In genomic region chr16:75243667-75244224, GRCh38 we compare ENCODE assay signal across 11 cellular contexts. TPM values are rescaled to one million over a fixed set of nuclear protein-coding genes. Genes with fewer than 3 reads are reported as not detected.
A peak's percentile ranks its signal among the peaks of the same experiment; 100 is the strongest.
DNase-seq lines count a peak whose midpoint lies in the region; ATAC-seq, FAIRE-seq and TF ChIP-seq lines count a peak whose summit lies in the region.
"Had no signal": no experiment of that assay in that cellular context is flagged by ENCODE, and none has a peak within 500 bp of the region (broad histone marks: within the 10 kb centered on the region; RNA-seq: fewer than 3 reads in every experiment).

No MANE protein-coding gene starts in this region.

- H2AK5ac ChIP-seq in H9 (ENCODE audit: insufficient read length, low read length) = no peak overlapping the region

- H3K4me3 ChIP-seq in astrocyte (ENCODE audit: insufficient read depth, low read depth, low read length) (no peak overlapping the region), left lung (no peak overlapping the region), spleen (no peak overlapping the region), foreskin fibroblast (ENCODE audit: low read depth in 1 of 2, low read length in 2 of 2) (no peak overlapping the region)

- H3K23me2 ChIP-seq in H9 (ENCODE audit: insufficient read length, low read depth, low read length, poor library complexity, severe bottlenecking) = no peaks in the 10 kb centered on the region

- TF ChIP-seq CTCF in H9 (conservative IDR thresholded peaks at IDR 0.05) = no peak
- TF ChIP-seq CTCF in astrocyte (IDR thresholded peaks at IDR 0.05; ENCODE audit: insufficient read depth, low read depth, low read length) = no peak
- no peak for TF ChIP-seq CTCF in left lung (IDR thresholded peaks at IDR 0.05)
- TF ChIP-seq CTCF in spleen (IDR thresholded peaks at IDR 0.05 in 8 of 11, conservative IDR thresholded peaks at IDR 0.05 in 3 of 11) = no peak
- TF ChIP-seq CTCF in foreskin fibroblast (IDR thresholded peaks at IDR 0.05; ENCODE audit: low read depth, low read length) = no peak

- no peak overlapping the region for H2BK120ac ChIP-seq in H9 (ENCODE audit: low read depth, low read length, poor library complexity, severe bottlenecking)

- H3K4me3 Mint-ChIP-seq in H9 (peak overlapping the region in 1 of 2 experiments; percentile 21; a peak in 1 of 5 replicates), astrocyte (ENCODE audit: unreplicated experiment) (peak overlapping the region; percentile 66)
- H3K4me3 Mint-ChIP-seq in activated naive CD4-positive, alpha-beta T cell treated with anti-CD3 and anti-CD28 coated beads, Interleukin-2, amount 10 ng/mL, durations not matched to agents 7 days and 5 days = no peak overlapping the region

- H3K9me3 ChIP-seq in H9 (ENCODE audit: control insufficient read depth, low read depth, low read length) = no peaks in the 10 kb centered on the region
- no peaks in the 10 kb centered on the region for H3K9me3 ChIP-seq in astrocyte (ENCODE audit: insufficient read depth, low read depth, low read length)
- no peaks in the 10 kb centered on the region for H3K9me3 ChIP-seq in left lung
- no peaks in the 10 kb centered on the region for H3K9me3 ChIP-seq in spleen

- CTCF ChIA-PET in activated naive CD4-positive, alpha-beta T cell treated with anti-CD3 and anti-CD28 coated beads, Interleukin-2, amount 10 ng/mL, durations not matched to agents 7 days and 5 days (lab: Charles Lee) = no interaction called here

- no peak overlapping the region for H4K8ac ChIP-seq in H9 (replicated peaks; ENCODE audit: insufficient read length, low read depth, low read length)

- H4K20me1 ChIP-seq in H9 (ENCODE audit: control insufficient read depth, insufficient read depth, insufficient read length) = no peaks in the 10 kb centered on the region
- peaks cover 46% of the 10 kb centered on the region for H4K20me1 ChIP-seq in astrocyte (ENCODE audit: insufficient read depth, low read length)

- H4K5ac ChIP-seq in H9 (ENCODE audit: insufficient read length, low read depth, low read length) = no peak overlapping the region

- no peak for TF ChIP-seq POLR2A in spleen (IDR thresholded peaks at IDR 0.05)

- H2BK12ac ChIP-seq in H9 (ENCODE audit: insufficient read length, low read depth, low read length) = no peak overlapping the region

- WGBS in H9 (ENCODE audit: extremely low coverage, insufficient read length, low lambda C conversion rate) = no CpG with 5 or more reads among the region's 20 CpGs
- 58 to 78% (median 70%) methylated on average over 14 to 20 of the region's 20 CpGs for WGBS in spleen, 5 donors

- H3K9me3 Mint-ChIP-seq in H9 = no peaks in the 10 kb centered on the region
- H3K9me3 Mint-ChIP-seq in astrocyte (ENCODE audit: unreplicated experiment) = no peaks in the 10 kb centered on the region
- H3K9me3 Mint-ChIP-seq in activated naive CD4-positive, alpha-beta T cell treated with anti-CD3 and anti-CD28 coated beads, Interleukin-2, amount 10 ng/mL, durations not matched to agents 7 days and 5 days = no peaks in the 10 kb centered on the region

- no peak overlapping the region for H3K4ac ChIP-seq in H9 (ENCODE audit: low read depth, low read length)

- H3K27ac Mint-ChIP-seq in H9 (peak overlapping the region; percentile 82 to 99 (median 90); a peak in 5 of 7 replicates), astrocyte (ENCODE audit: unreplicated experiment) (peak overlapping the region; percentile 100)
- no peak overlapping the region for H3K27ac Mint-ChIP-seq in activated naive CD4-positive, alpha-beta T cell treated with anti-CD3 and anti-CD28 coated beads, Interleukin-2, amount 10 ng/mL, durations not matched to agents 7 days and 5 days

- no peak overlapping the region for H2BK5ac ChIP-seq in H9 (ENCODE audit: insufficient read length, low read length)

- H3K79me1 ChIP-seq in H9 (ENCODE audit: insufficient read depth, low read depth, low read length, poor library complexity, severe bottlenecking) = peaks cover 9% of the 10 kb centered on the region

- H3K56ac ChIP-seq in H9 (ENCODE audit: insufficient read length, low read depth, low read length) = no peak overlapping the region

- no peak overlapping the region for H2AFZ ChIP-seq in H9 (ENCODE audit: low read length)
- H2AFZ ChIP-seq in astrocyte (ENCODE audit: low read depth, low read length) = no peak overlapping the region

- H3K27me3 Mint-ChIP-seq in H9 (ENCODE audit: low read depth) (no peaks in the 10 kb centered on the region; the same call in 1 of the 2 replicates), astrocyte (ENCODE audit: low read depth, unreplicated experiment) (no peaks in the 10 kb centered on the region)
- H3K27me3 Mint-ChIP-seq in activated naive CD4-positive, alpha-beta T cell treated with anti-CD3 and anti-CD28 coated beads, Interleukin-2, amount 10 ng/mL, durations not matched to agents 7 days and 5 days = peaks cover 66% of the 10 kb centered on the region

- H3K23ac ChIP-seq in H9 (ENCODE audit: insufficient read length, low read depth, low read length) = no peak overlapping the region

- H3K27ac ChIP-seq in H9 (ENCODE audit: insufficient read length, low read depth, low read length) = no peak overlapping the region
- peak overlapping the region; percentile 99 for H3K27ac ChIP-seq in astrocyte (ENCODE audit: low read depth, low read length)
- H3K27ac ChIP-seq in left lung = peak overlapping the region; percentile 83 to 91
- peak overlapping the region; percentile 67 to 91 (median 84) for H3K27ac ChIP-seq in spleen

- H3K27me3 ChIP-seq in H9 (ENCODE audit: insufficient read depth, low read length) = no peaks in the 10 kb centered on the region
- H3K27me3 ChIP-seq in astrocyte (ENCODE audit: insufficient read depth, low read length) = no peaks in the 10 kb centered on the region
- peaks cover 0 to 16% of the 10 kb centered on the region in 2 donors for H3K27me3 ChIP-seq in left lung
- peaks cover 0 to 80% (median 0%) of the 10 kb centered on the region in 7 donors for H3K27me3 ChIP-seq in spleen (replicated peaks in 1 of 7)

- no peak overlapping the region for H3K18ac ChIP-seq in H9 (ENCODE audit: insufficient read length, low read depth, low read length)

- no peak for ATAC-seq in left lung

- H2BK15ac ChIP-seq in H9 (ENCODE audit: low read depth, low read length) = no peak overlapping the region

- intact Hi-C loops in left lung (cut with DNase I) = no loop called here
- intact Hi-C loops in spleen (cut with DNase I; ENCODE audit: low total_unique reads) = no loop called here

- no peak overlapping the region for H3T11ph ChIP-seq in H9 (ENCODE audit: low read length)

- H3K79me2 ChIP-seq in H9 (ENCODE audit: insufficient read depth, low read length) (peaks cover 39% of the 10 kb centered on the region; the same call in 1 of the 2 replicates), astrocyte (ENCODE audit: insufficient read depth, low read length) (peaks cover 96% of the 10 kb centered on the region)

- DNase-seq in H9 (no peak), astrocyte (ENCODE audit: low read depth) (no peak), left lung (peak in 1 of 2 donors; percentile 73), spleen (no peak), EL (no peak), D341Med (ENCODE audit: low spot score) (no peak), foreskin fibroblast (no peak)
- no peak for DNase-seq in activated naive CD4-positive, alpha-beta T cell treated with anti-CD3 and anti-CD28 coated beads, Interleukin-2, amount 10 ng/mL, durations not matched to agents 7 days and 5 days
- DNase-seq: activated effector memory CD4-positive, alpha-beta T cell treated with anti-CD3 and anti-CD28 coated beads, Interleukin-2, amount 50 U/mL, for 16 hours; NCI-H2029 treated with DMSO at 0.1 percent for 48 hours had no signal

- FAIRE-seq in astrocyte (lab: Jason Lieb, UNC) = no peak
- FAIRE-seq: RCC 7860 had no signal

- H3K36me3 ChIP-seq in astrocyte (ENCODE audit: insufficient read depth, low read length) = peaks cover 5% of the 10 kb centered on the region
- peaks cover 0 to 22% of the 10 kb centered on the region in 2 donors for H3K36me3 ChIP-seq in left lung
- peaks cover 0 to 41% (median 1%) of the 10 kb centered on the region in 6 donors for H3K36me3 ChIP-seq in spleen

- H3K4me1 ChIP-seq in H9 (ENCODE audit: insufficient read depth, low read length) (peaks cover 2% of the 10 kb centered on the region; the same call in 1 of the 2 replicates), astrocyte (ENCODE audit: insufficient read depth, low read length) (peaks cover 70% of the 10 kb centered on the region), left lung (peaks cover 40 to 69% of the 10 kb centered on the region in 2 donors), spleen (peaks cover 38 to 97% (median 78%) of the 10 kb centered on the region in 6 donors)

- no peak overlapping the region; the same call in none of the 2 replicates for H3K14ac ChIP-seq in H9 (ENCODE audit: insufficient read depth, low read length)

- H3K9ac ChIP-seq in H9 (ENCODE audit: extremely low read depth, insufficient read length, low read length) (no peak overlapping the region), astrocyte (ENCODE audit: low read length) (peak overlapping the region; percentile 96)

- peak overlapping the region; percentile 70 for H4K91ac ChIP-seq in H9 (ENCODE audit: insufficient read length, low read depth, low read length)

- H3K4me1 Mint-ChIP-seq in H9 (peaks cover 44 to 52% of the 10 kb centered on the region in 2 experiments), astrocyte (ENCODE audit: low read depth, unreplicated experiment) (peaks cover 74% of the 10 kb centered on the region)
- peaks cover 2% of the 10 kb centered on the region for H3K4me1 Mint-ChIP-seq in activated naive CD4-positive, alpha-beta T cell treated with anti-CD3 and anti-CD28 coated beads, Interleukin-2, amount 10 ng/mL, durations not matched to agents 7 days and 5 days

- no peak overlapping the region for H3K4me2 ChIP-seq in H9 (ENCODE audit: insufficient read depth, insufficient read length, low read length)
- peak overlapping the region; percentile 91 for H3K4me2 ChIP-seq in astrocyte (ENCODE audit: low read length)

- H2BK20ac ChIP-seq in H9 (ENCODE audit: low read depth, low read length, poor library complexity, severe bottlenecking) = no peak overlapping the region

- H3K36me3 Mint-ChIP-seq in H9 (ENCODE audit: insufficient read depth in 1 of 3, low read depth in 3 of 3) (peaks cover 31 to 43% (median 38%) of the 10 kb centered on the region in 3 experiments; a peak in 6 of 7 replicates), astrocyte (ENCODE audit: low read depth, unreplicated experiment) (peaks cover 7% of the 10 kb centered on the region)
- no peaks in the 10 kb centered on the region for H3K36me3 Mint-ChIP-seq in activated naive CD4-positive, alpha-beta T cell treated with anti-CD3 and anti-CD28 coated beads, Interleukin-2, amount 10 ng/mL, durations not matched to agents 7 days and 5 days

RNA-seq across cellular contexts. Expression of gene BCAR1, which starts 7.7 kb away (rescaled TPM):
- total RNA-seq in H9 (2021) (97.1 and 102 TPM in 2 replicates), astrocyte (241 and 296 TPM in 2 replicates), left lung (10 to 100 TPM; 67.6 to 73.6 TPM), spleen (100 to 1,000 TPM in 3 of 7 donors, 10 to 100 TPM in 4; 62.2 to 164 (median 79.8) TPM)
- polyA plus RNA-seq in spleen = 10 to 100 TPM; 14.6 to 71.2 (median 29.7) TPM

RNA-seq across cellular contexts. Expression of gene CTRB1, which starts 25.0 kb away (rescaled TPM):
- not detected in 2 replicates for total RNA-seq in H9 (2021)
- not detected in 2 replicates for total RNA-seq in astrocyte
- total RNA-seq in left lung = not detected
- total RNA-seq in spleen = 10 to 100 TPM in 1 of 7 donors, 1 to 10 TPM in 4, not detected in 2; 2.2 to 25.2 (median 4.4) TPM
- polyA plus RNA-seq in spleen = 1 to 10 TPM in 2 of 3 donors, under 1 TPM in 1; 0.59 to 2.7 (median 1.5) TPM

RNA-seq across cellular contexts. Expression of gene CTRB2, which starts 36.8 kb away (rescaled TPM):
- not detected in 2 replicates for total RNA-seq in H9 (2021)
- total RNA-seq in astrocyte = 0.43 TPM in 1 of 2 replicates, not detected in the other
- not detected for total RNA-seq in left lung
- 10 to 100 TPM in 1 of 7 donors, 1 to 10 TPM in 5, not detected in 1; 1.3 to 11.8 (median 3.7) TPM for total RNA-seq in spleen
- polyA plus RNA-seq in spleen = 1 to 10 TPM in 2 of 3 donors, under 1 TPM in 1; 0.58 to 1.3 (median 1.2) TPM
